27 cellular contexts compared by ENCODE assay signal in genomic region chr5:25701936-25702335, GRCh38.
"Had no signal": no experiment of that assay in that cellular context is flagged by ENCODE, and none has a peak within 500 bp of the region (broad histone marks: within the 10 kb centered on the region; RNA-seq: fewer than 3 reads in every experiment).

No MANE protein-coding gene starts in this region.

- H3K27ac Mint-ChIP-seq: activated naive CD8-positive, alpha-beta T cell; dendritic cell treated with granulocyte-macrophage colony-stimulating factor and Interleukin-4, amounts not matched to agents 40 ng/mL and 50 ng/mL, for 4 days; stimulated activated memory B cell treated with anti-CD40 and anti-IgM and Interleukin-4, amounts not matched to agents 10 μg/mL and 1 μg/mL and 100 μg/mL, for 72 hours had no signal

- H3K36me3 ChIP-seq: esophagus muscularis mucosa, left ventricle myocardium inferior, stomach, suprapubic skin, tibial artery, upper lobe of right lung, WERI-Rb-1 had no signal

- H3K9me3 Mint-ChIP-seq: dendritic cell treated with granulocyte-macrophage colony-stimulating factor and Interleukin-4, amounts not matched to agents 40 ng/mL and 50 ng/mL, for 4 days had no signal

- H3K27me3 Mint-ChIP-seq: activated naive CD8-positive, alpha-beta T cell; central memory CD8-positive, alpha-beta T cell; dendritic cell treated with granulocyte-macrophage colony-stimulating factor and Interleukin-4, amounts not matched to agents 40 ng/mL and 50 ng/mL, for 4 days; stimulated activated memory B cell treated with anti-CD40 and anti-IgM and Interleukin-4, amounts not matched to agents 10 μg/mL and 1 μg/mL and 100 μg/mL, for 72 hours had no signal

- H3K27me3 ChIP-seq: esophagus muscularis mucosa, foreskin keratinocyte, stomach, suprapubic skin, tibial artery, upper lobe of right lung had no signal

- H3K9ac ChIP-seq: parathyroid adenoma had no signal

- H3K4me2 ChIP-seq: smooth muscle cell had no signal

- H3K79me2 ChIP-seq: parathyroid adenoma had no signal

- H3K27ac ChIP-seq: esophagus muscularis mucosa, foreskin keratinocyte, left ventricle myocardium inferior, parathyroid adenoma, psoas muscle, stomach, suprapubic skin, tibial artery, upper lobe of right lung, WERI-Rb-1 had no signal

- H3K4me1 ChIP-seq: esophagus muscularis mucosa, foreskin keratinocyte, left ventricle myocardium inferior, parathyroid adenoma, psoas muscle, stomach, suprapubic skin, tibial artery, upper lobe of right lung had no signal

- H3K36me3 Mint-ChIP-seq: activated naive CD8-positive, alpha-beta T cell; stimulated activated memory B cell treated with anti-CD40 and anti-IgM and Interleukin-4, amounts not matched to agents 10 μg/mL and 1 μg/mL and 100 μg/mL, for 72 hours had no signal

- H3K4me3 Mint-ChIP-seq: activated naive CD8-positive, alpha-beta T cell; central memory CD8-positive, alpha-beta T cell; dendritic cell treated with granulocyte-macrophage colony-stimulating factor and Interleukin-4, amounts not matched to agents 40 ng/mL and 50 ng/mL, for 4 days; stimulated activated memory B cell treated with anti-CD40 and anti-IgM and Interleukin-4, amounts not matched to agents 10 μg/mL and 1 μg/mL and 100 μg/mL, for 72 hours had no signal

- ATAC-seq: activated CD4-positive, CD25-positive, alpha-beta regulatory T cell treated with anti-CD3 and anti-CD28 coated beads, Interleukin-2, amount 50 U/mL, for 24 hours; foreskin keratinocyte; psoas muscle; stimulated activated memory B cell treated with anti-CD40 and anti-IgM and Interleukin-4, amounts not matched to agents 10 μg/mL and 1 μg/mL and 100 μg/mL, for 72 hours; upper lobe of right lung had no signal

- DNase-seq: activated CD4-positive, alpha-beta T cell treated with anti-CD3 and anti-CD28 coated beads for 48 hours; activated CD4-positive, alpha-beta T cell treated with anti-CD3 and anti-CD28 coated beads, Interleukin-2, amount 50 U/mL, for 48 hours; activated CD8-positive, alpha-beta memory T cell treated with anti-CD3 and anti-CD28 coated beads for 24 hours; activated effector memory CD4-positive, alpha-beta T cell treated with Interleukin-2 at 50 U/mL for 16 hours; activated naive CD4-positive, alpha-beta T cell treated with Interleukin-2 at 50 U/mL for 16 hours; anterior cingulate cortex; foreskin keratinocyte; left ventricle myocardium inferior; occipital lobe; psoas muscle; stimulated activated CD4-positive, alpha-beta T cell treated with anti-CD3 and anti-CD28 coated beads, Interleukin-1b, Interleukin-23, amount 100 ng/mL, for 48 hours; stimulated activated CD4-positive, alpha-beta T cell treated with anti-CD3 and anti-CD28 coated beads, Interleukin-4, amount 100 ng/mL, for 4 hours; stimulated activated CD8-positive, alpha-beta memory T cell treated with anti-CD3 and anti-CD28 coated beads, Interleukin-4, amount 100 ng/mL, for 48 hours; stomach; T1000; tibial artery; upper lobe of right lung; WERI-Rb-1 had no signal

- H3K4me1 Mint-ChIP-seq: central memory CD8-positive, alpha-beta T cell; stimulated activated memory B cell treated with anti-CD40 and anti-IgM and Interleukin-4, amounts not matched to agents 10 μg/mL and 1 μg/mL and 100 μg/mL, for 72 hours had no signal

- H3K4me3 ChIP-seq: esophagus muscularis mucosa, left ventricle myocardium inferior, psoas muscle, smooth muscle cell, stomach, suprapubic skin, tibial artery, upper lobe of right lung had no signal
